ENCODE assay signal across 1 cellular context in genomic region chr11:2268911-2269600, GRCh38.
TF ChIP-seq lines count a peak whose summit lies in the region.

No MANE protein-coding gene starts in this region.

TF ChIP-seq in HepG2, 621 proteins besides CTCF, POLR2A, EP300 and RAD21 (continued from another document and continues in another):
- TF ChIP-seq ZNF407 (CRISPR knock-in tag; IDR thresholded peaks at IDR 0.05; ENCODE audit: not compliant biosample characterization) (peak; percentile 20), KLF11 (CRISPR knock-in tag; IDR thresholded peaks at IDR 0.05) (0 out of 2 replicates have a peak, but pooled peaks have one; percentile 69), SP140L (CRISPR knock-in tag; IDR thresholded peaks at IDR 0.05; ENCODE audit: borderline replicate concordance) (no peak), MED13 (CRISPR knock-in tag; IDR thresholded peaks at IDR 0.05) (no peak), MIER3 (CRISPR knock-in tag; IDR thresholded peaks at IDR 0.05; ENCODE audit: borderline replicate concordance) (no peak; the same call in 1 of the 2 replicates), AKAP8 (CRISPR knock-in tag; IDR thresholded peaks at IDR 0.05) (peak; percentile 41; the same call in 1 of the 2 replicates), DNMT1 (CRISPR knock-in tag; IDR thresholded peaks at IDR 0.05) (no peak), ZHX2 (IDR thresholded peaks at IDR 0.05; ENCODE audit: low read depth) (no peak), ZHX2 (CRISPR knock-in tag; IDR thresholded peaks at IDR 0.05; ENCODE audit: borderline replicate concordance) (no peak), ZNF441 (CRISPR knock-in tag; IDR thresholded peaks at IDR 0.05; ENCODE audit: borderline replicate concordance) (no peak), ZNF75D (CRISPR knock-in tag; IDR thresholded peaks at IDR 0.05; ENCODE audit: borderline replicate concordance) (no peak), ZNF768 (CRISPR knock-in tag; IDR thresholded peaks at IDR 0.05) (peak; percentile 53; the same call in 1 of the 2 replicates), TCF7L2 (IDR thresholded peaks at IDR 0.05; ENCODE audit: low read depth, low read length) (no peak), SAFB2 (CRISPR knock-in tag; IDR thresholded peaks at IDR 0.05; ENCODE audit: borderline replicate concordance, low read depth) (no peak; the same call in 1 of the 2 replicates), ZMAT5 (CRISPR knock-in tag; IDR thresholded peaks at IDR 0.05; ENCODE audit: borderline replicate concordance, low read depth) (no peak), NFIB (CRISPR knock-in tag; IDR thresholded peaks at IDR 0.05; ENCODE audit: borderline replicate concordance) (no peak), ZNF737 (CRISPR knock-in tag; IDR thresholded peaks at IDR 0.05; ENCODE audit: borderline replicate concordance) (no peak), JARID2 (CRISPR knock-in tag; IDR thresholded peaks at IDR 0.05; ENCODE audit: insufficient replicate concordance) (no peak), ZBTB25 (CRISPR knock-in tag; IDR thresholded peaks at IDR 0.05) (peak; percentile 94), RXRB (CRISPR knock-in tag; IDR thresholded peaks at IDR 0.05; ENCODE audit: borderline replicate concordance) (peak; percentile 47; the same call in 1 of the 2 replicates), ATF1 (CRISPR knock-in tag; IDR thresholded peaks at IDR 0.05) (no peak)
- TF ChIP-seq, protein P1, sequence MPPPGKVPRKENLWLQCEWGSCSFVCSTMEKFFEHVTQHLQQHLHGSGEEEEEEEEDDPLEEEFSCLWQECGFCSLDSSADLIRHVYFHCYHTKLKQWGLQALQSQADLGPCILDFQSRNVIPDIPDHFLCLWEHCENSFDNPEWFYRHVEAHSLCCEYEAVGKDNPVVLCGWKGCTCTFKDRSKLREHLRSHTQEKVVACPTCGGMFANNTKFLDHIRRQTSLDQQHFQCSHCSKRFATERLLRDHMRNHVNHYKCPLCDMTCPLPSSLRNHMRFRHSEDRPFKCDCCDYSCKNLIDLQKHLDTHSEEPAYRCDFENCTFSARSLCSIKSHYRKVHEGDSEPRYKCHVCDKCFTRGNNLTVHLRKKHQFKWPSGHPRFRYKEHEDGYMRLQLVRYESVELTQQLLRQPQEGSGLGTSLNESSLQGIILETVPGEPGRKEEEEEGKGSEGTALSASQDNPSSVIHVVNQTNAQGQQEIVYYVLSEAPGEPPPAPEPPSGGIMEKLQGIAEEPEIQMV (CRISPR knock-in tag; IDR thresholded peaks at IDR 0.05; ENCODE audit: low read depth), result no peak
- TF ChIP-seq, protein P2, sequence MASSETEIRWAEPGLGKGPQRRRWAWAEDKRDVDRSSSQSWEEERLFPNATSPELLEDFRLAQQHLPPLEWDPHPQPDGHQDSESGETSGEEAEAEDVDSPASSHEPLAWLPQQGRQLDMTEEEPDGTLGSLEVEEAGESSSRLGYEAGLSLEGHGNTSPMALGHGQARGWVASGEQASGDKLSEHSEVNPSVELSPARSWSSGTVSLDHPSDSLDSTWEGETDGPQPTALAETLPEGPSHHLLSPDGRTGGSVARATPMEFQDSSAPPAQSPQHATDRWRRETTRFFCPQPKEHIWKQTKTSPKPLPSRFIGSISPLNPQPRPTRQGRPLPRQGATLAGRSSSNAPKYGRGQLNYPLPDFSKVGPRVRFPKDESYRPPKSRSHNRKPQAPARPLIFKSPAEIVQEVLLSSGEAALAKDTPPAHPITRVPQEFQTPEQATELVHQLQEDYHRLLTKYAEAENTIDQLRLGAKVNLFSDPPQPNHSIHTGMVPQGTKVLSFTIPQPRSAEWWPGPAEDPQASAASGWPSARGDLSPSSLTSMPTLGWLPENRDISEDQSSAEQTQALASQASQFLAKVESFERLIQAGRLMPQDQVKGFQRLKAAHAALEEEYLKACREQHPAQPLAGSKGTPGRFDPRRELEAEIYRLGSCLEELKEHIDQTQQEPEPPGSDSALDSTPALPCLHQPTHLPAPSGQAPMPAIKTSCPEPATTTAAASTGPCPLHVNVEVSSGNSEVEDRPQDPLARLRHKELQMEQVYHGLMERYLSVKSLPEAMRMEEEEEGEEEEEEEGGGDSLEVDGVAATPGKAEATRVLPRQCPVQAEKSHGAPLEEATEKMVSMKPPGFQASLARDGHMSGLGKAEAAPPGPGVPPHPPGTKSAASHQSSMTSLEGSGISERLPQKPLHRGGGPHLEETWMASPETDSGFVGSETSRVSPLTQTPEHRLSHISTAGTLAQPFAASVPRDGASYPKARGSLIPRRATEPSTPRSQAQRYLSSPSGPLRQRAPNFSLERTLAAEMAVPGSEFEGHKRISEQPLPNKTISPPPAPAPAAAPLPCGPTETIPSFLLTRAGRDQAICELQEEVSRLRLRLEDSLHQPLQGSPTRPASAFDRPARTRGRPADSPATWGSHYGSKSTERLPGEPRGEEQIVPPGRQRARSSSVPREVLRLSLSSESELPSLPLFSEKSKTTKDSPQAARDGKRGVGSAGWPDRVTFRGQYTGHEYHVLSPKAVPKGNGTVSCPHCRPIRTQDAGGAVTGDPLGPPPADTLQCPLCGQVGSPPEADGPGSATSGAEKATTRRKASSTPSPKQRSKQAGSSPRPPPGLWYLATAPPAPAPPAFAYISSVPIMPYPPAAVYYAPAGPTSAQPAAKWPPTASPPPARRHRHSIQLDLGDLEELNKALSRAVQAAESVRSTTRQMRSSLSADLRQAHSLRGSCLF (CRISPR knock-in tag; IDR thresholded peaks at IDR 0.05; ENCODE audit: borderline replicate concordance), result no peak
- TF ChIP-seq, protein P3, sequence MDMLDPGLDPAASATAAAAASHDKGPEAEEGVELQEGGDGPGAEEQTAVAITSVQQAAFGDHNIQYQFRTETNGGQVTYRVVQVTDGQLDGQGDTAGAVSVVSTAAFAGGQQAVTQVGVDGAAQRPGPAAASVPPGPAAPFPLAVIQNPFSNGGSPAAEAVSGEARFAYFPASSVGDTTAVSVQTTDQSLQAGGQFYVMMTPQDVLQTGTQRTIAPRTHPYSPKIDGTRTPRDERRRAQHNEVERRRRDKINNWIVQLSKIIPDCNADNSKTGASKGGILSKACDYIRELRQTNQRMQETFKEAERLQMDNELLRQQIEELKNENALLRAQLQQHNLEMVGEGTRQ (IDR thresholded peaks at IDR 0.05; ENCODE audit: low read depth, low read length), result no peak
- TF ChIP-seq, protein P3 (CRISPR knock-in tag; IDR thresholded peaks at IDR 0.05; ENCODE audit: borderline replicate concordance), result no peak
- TF ChIP-seq, protein P4, sequence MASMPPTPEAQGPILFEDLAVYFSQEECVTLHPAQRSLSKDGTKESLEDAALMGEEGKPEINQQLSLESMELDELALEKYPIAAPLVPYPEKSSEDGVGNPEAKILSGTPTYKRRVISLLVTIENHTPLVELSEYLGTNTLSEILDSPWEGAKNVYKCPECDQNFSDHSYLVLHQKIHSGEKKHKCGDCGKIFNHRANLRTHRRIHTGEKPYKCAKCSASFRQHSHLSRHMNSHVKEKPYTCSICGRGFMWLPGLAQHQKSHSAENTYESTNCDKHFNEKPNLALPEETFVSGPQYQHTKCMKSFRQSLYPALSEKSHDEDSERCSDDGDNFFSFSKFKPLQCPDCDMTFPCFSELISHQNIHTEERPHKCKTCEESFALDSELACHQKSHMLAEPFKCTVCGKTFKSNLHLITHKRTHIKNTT (CRISPR knock-in tag; IDR thresholded peaks at IDR 0.05), result no peak
